Comparison of ENCODE assay signal across 15 cellular contexts in the genomic region with DNA sequence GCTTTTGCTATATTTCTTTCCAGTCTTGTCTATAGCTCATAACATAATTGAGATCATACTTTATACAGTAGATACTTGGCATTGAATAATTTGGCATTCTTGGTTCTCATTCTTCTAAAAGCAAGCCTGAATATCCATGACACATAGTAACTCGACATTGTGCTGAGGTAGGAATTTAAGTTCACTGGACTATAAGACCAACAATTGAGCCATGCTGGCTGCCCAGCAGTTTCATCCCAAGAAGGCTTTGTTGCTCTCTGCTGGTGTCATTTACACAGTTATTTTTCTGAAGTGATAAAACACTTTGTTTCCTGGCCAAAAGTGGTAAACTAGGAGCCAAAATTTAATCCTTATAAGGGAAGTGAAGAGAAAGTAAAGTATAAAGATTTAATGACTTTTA.
"Had no signal": no experiment of that assay in that cellular context is flagged by ENCODE, and none has a peak within 500 bp of the region (broad histone marks: within the 10 kb centered on the region; RNA-seq: fewer than 3 reads in every experiment).

No MANE protein-coding gene starts in this region.

- H3K9me3 ChIP-seq: prostate gland, right lobe of liver, spleen, upper lobe of right lung had no signal

- H3K4me3 ChIP-seq: prostate gland, right lobe of liver, spleen, upper lobe of right lung had no signal

- DNase-seq: activated CD4-positive, alpha-beta T cell treated with anti-CD3 and anti-CD28 coated beads for 1 hour; activated CD4-positive, alpha-beta T cell treated with anti-CD3 and anti-CD28 coated beads, Interleukin-2, amount 50 U/mL, for 4 hours; activated naive CD4-positive, alpha-beta T cell treated with anti-CD3 and anti-CD28 coated beads for 36 hours; activated naive CD8-positive, alpha-beta T cell treated with anti-CD3 and anti-CD28 coated beads, Interleukin-2, amount 50 U/mL, for 24 hours; glutamatergic neuron; nephron progenitor cell; occipital lobe; right lobe of liver; spleen; upper lobe of right lung had no signal

- H3K27me3 ChIP-seq: foreskin keratinocyte, right lobe of liver, spleen, upper lobe of right lung had no signal

- H3K4me1 ChIP-seq: foreskin keratinocyte, prostate gland, spleen, upper lobe of right lung had no signal

- H3K36me3 ChIP-seq: prostate gland, right lobe of liver, spleen, upper lobe of right lung had no signal

- ATAC-seq: activated naive CD8-positive, alpha-beta T cell treated with anti-CD3 and anti-CD28 coated beads, Interleukin-2, amount 50 U/mL, for 24 hours; foreskin keratinocyte; right lobe of liver; SK-N-SH treated with all-trans-retinoic acid at 6 μM for 48 hours; upper lobe of right lung had no signal

- H3K27ac ChIP-seq: epithelial cell of prostate, foreskin keratinocyte, prostate gland, right lobe of liver, spleen, upper lobe of right lung, VCaP had no signal
